ENCODE assay signal across 16 cellular contexts in the genomic region with DNA sequence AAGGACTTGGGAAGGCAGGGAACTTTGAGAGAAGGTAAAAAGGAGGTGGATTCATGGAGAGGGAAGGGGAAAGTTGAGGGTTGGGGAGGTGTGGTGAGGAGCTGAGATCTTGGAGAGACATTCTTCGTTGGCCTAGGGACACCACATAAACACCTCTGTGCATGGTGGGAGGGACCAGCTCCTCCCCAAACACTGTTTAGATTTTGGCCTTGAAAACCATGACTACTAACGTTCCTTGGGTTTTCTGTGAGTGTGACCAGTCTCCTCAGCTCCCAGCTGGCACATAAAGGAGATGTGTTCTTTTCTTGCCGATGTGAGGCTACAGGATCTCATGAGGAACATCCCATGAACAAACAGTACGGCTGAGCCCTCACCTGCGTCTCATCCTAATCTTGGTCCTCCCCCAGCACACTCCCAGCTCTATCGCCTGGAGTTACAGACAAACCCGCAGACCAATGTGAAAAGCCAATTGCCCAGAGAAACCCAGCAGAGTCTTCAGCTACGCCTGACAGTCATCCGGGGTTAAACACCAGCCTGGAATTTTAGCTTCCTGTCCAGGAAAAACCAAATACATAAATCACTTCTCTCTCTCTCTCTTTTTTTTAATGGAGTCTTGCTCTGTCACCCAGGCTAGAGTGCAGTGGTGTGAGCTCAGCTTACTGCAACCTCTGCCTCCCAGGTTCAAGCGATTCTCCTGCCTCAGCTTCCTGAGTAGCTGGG.
"Had no signal": no experiment of that assay in that cellular context is flagged by ENCODE, and none has a peak within 500 bp of the region (broad histone marks: within the 10 kb centered on the region; RNA-seq: fewer than 3 reads in every experiment).

No MANE protein-coding gene starts in this region.

- DNase-seq: activated CD4-positive, alpha-beta T cell treated with anti-CD3 and anti-CD28 coated beads, Interleukin-2, amount 50 U/mL, for 48 hours; activated CD4-positive, CD25-positive, alpha-beta regulatory T cell treated with anti-CD3 and anti-CD28 coated beads, Interleukin-2, amount 50 U/mL, for 72 hours; activated naive CD4-positive, alpha-beta T cell treated with Interleukin-2 at 50 U/mL for 16 hours; activated T-cell treated with anti-CD3 and anti-CD28 coated beads, Interleukin-2, amount 50 U/mL, for 72 hours; adrenal gland; hippocampal formation; mammary epithelial cell; natural killer cell; stimulated activated CD4-positive, alpha-beta T cell treated with anti-CD3 and anti-CD28 coated beads, Interleukin-15, amount 100 ng/mL, for 24 hours; stimulated activated CD4-positive, alpha-beta T cell treated with anti-CD3 and anti-CD28 coated beads, Interleukin-4, amount 100 ng/mL, for 24 hours; SW 1271; uterus had no signal

- H3K27ac ChIP-seq: thoracic aorta, uterus had no signal

- H3K4me1 ChIP-seq: uterus had no signal

- ATAC-seq: activated T-cell treated with anti-CD3 and anti-CD28 coated beads, Interleukin-2, amount 50 U/mL, for 72 hours; natural killer cell had no signal

- H3K27me3 Mint-ChIP-seq: brain; central memory CD8-positive, alpha-beta T cell; stimulated activated naive CD8-positive, alpha-beta T cell treated with anti-CD3 and anti-CD28 coated beads, Interleukin-15, Interleukin-2, amounts not matched to agents 100 ng/mL and 50 ng/mL, for 24 hours had no signal

- H3K9me3 ChIP-seq: adrenal gland, thoracic aorta, uterus had no signal

- H3K27me3 ChIP-seq: adrenal gland, uterus had no signal

- H3K36me3 ChIP-seq: adrenal gland, thoracic aorta, uterus had no signal

- H3K4me1 Mint-ChIP-seq: central memory CD8-positive, alpha-beta T cell; natural killer cell had no signal

- H3K9me3 Mint-ChIP-seq: central memory CD8-positive, alpha-beta T cell; natural killer cell had no signal

- H3K4me3 Mint-ChIP-seq: activated T-cell treated with anti-CD3 and anti-CD28 coated beads, Interleukin-2, amount 50 U/mL, for 72 hours; brain; central memory CD8-positive, alpha-beta T cell; natural killer cell; stimulated activated naive CD8-positive, alpha-beta T cell treated with anti-CD3 and anti-CD28 coated beads, Interleukin-15, Interleukin-2, amounts not matched to agents 100 ng/mL and 50 ng/mL, for 24 hours had no signal

- H3K27ac Mint-ChIP-seq: activated T-cell treated with anti-CD3 and anti-CD28 coated beads, Interleukin-2, amount 50 U/mL, for 72 hours; brain; natural killer cell had no signal

- H3K4me3 ChIP-seq: adrenal gland, thoracic aorta, uterus had no signal

- H3K36me3 Mint-ChIP-seq: natural killer cell had no signal
